Comparison of ENCODE assay signal across 16 cellular contexts in genomic region chr14:96799489-96800056, GRCh38. TPM values are rescaled to one million over a fixed set of nuclear protein-coding genes. Genes with fewer than 3 reads are reported as not detected.
DNase-seq lines count a peak whose midpoint lies in the region; ATAC-seq and TF ChIP-seq lines count a peak whose summit lies in the region.
"Had no signal": no experiment of that assay in that cellular context is flagged by ENCODE, and none has a peak within 500 bp of the region (broad histone marks: within the 10 kb centered on the region; RNA-seq: fewer than 3 reads in every experiment).

No MANE protein-coding gene starts in this region.

- H3K27ac ChIP-seq in CD4-positive, CD25-positive, alpha-beta regulatory T cell (ENCODE audit: insufficient read depth, low read length, poor library complexity, severe bottlenecking), result no peak overlapping the region
- H3K27ac ChIP-seq: suprapubic skin had no signal

- H3K9me3 Mint-ChIP-seq in CD4-positive, CD25-positive, alpha-beta regulatory T cell, result no peaks in the 10 kb centered on the region
- H3K9me3 Mint-ChIP-seq in glutamatergic neuron (ENCODE audit: unreplicated experiment), result peaks cover 6% of the 10 kb centered on the region
- H3K9me3 Mint-ChIP-seq: effector memory CD8-positive, alpha-beta T cell had no signal

- H3K9me3 ChIP-seq in BE2C (no peaks in the 10 kb centered on the region), NT2/D1 (ENCODE audit: insufficient read depth, low read length) (no peaks in the 10 kb centered on the region)
- H3K9me3 ChIP-seq in CD4-positive, CD25-positive, alpha-beta regulatory T cell (ENCODE audit: control insufficient read depth in 2 of 2, low read length in 2 of 2), result no peaks in the 10 kb centered on the region
- H3K9me3 ChIP-seq: suprapubic skin had no signal

- peaks cover 32 to 50% (median 40%) of the 10 kb centered on the region in 4 donors for H3K4me1 Mint-ChIP-seq in CD4-positive, CD25-positive, alpha-beta regulatory T cell
- peaks cover 45% of the 10 kb centered on the region for H3K4me1 Mint-ChIP-seq in glutamatergic neuron (ENCODE audit: low read depth, unreplicated experiment)

- H3K9ac ChIP-seq in NT2/D1 (ENCODE audit: insufficient read length, low read depth), result peak overlapping the region; percentile 28

- H3K4me3 Mint-ChIP-seq in CD4-positive, CD25-positive, alpha-beta regulatory T cell, result peak overlapping the region; percentile 1 to 66 (median 44)
- H3K4me3 Mint-ChIP-seq in glutamatergic neuron (ENCODE audit: unreplicated experiment), result peak overlapping the region; percentile 84

- peak overlapping the region; percentile 2; the same call in 1 of the 2 replicates for H3K4me3 ChIP-seq in BE2C (ENCODE audit: low read depth, low read length)
- no peak overlapping the region for H3K4me3 ChIP-seq in CD4-positive, CD25-positive, alpha-beta regulatory T cell (ENCODE audit: low read depth, low read length)
- H3K4me3 ChIP-seq in NT2/D1 (ENCODE audit: insufficient read length, low read depth), result no peak overlapping the region
- H3K4me3 ChIP-seq: suprapubic skin had no signal

- no peak overlapping the region for H3K27ac Mint-ChIP-seq in CD4-positive, CD25-positive, alpha-beta regulatory T cell
- peak overlapping the region; percentile 91 for H3K27ac Mint-ChIP-seq in glutamatergic neuron (ENCODE audit: unreplicated experiment)
- H3K27ac Mint-ChIP-seq: effector memory CD8-positive, alpha-beta T cell had no signal

- H3K36me3 Mint-ChIP-seq in CD4-positive, CD25-positive, alpha-beta regulatory T cell, result no peaks in the 10 kb centered on the region
- H3K36me3 Mint-ChIP-seq in glutamatergic neuron (ENCODE audit: unreplicated experiment), result no peaks in the 10 kb centered on the region

- H3K4me1 ChIP-seq in BE2C (no peaks in the 10 kb centered on the region; the same call in 1 of the 2 replicates), NT2/D1 (ENCODE audit: insufficient read depth, insufficient read length) (no peaks in the 10 kb centered on the region)
- H3K4me1 ChIP-seq in CD4-positive, CD25-positive, alpha-beta regulatory T cell (ENCODE audit: control insufficient read depth, insufficient read depth, low read length, poor library complexity, severe bottlenecking), result peaks cover 15% of the 10 kb centered on the region

- H3K36me3 ChIP-seq in BE2C (no peaks in the 10 kb centered on the region; the same call in 1 of the 2 replicates), NT2/D1 (ENCODE audit: insufficient read depth, insufficient read length, low read length) (peaks cover 3% of the 10 kb centered on the region)
- no peaks in the 10 kb centered on the region for H3K36me3 ChIP-seq in CD4-positive, CD25-positive, alpha-beta regulatory T cell (ENCODE audit: control insufficient read depth, insufficient read depth, low read length)
- H3K36me3 ChIP-seq: suprapubic skin had no signal

- no peak for TF ChIP-seq CTCF in BE2C (IDR thresholded peaks at IDR 0.05; ENCODE audit: low read depth, low read length)
- TF ChIP-seq CTCF in glutamatergic neuron (IDR thresholded peaks at IDR 0.05; ENCODE audit: partially characterized antibody, unreplicated experiment), result no peak

- no peaks in the 10 kb centered on the region for H3K27me3 ChIP-seq in BE2C
- H3K27me3 ChIP-seq in CD4-positive, CD25-positive, alpha-beta regulatory T cell (ENCODE audit: control insufficient read depth, insufficient read depth, low read length), result no peaks in the 10 kb centered on the region
- no peaks in the 10 kb centered on the region for H3K27me3 ChIP-seq in NT2/D1 (ENCODE audit: insufficient read depth, insufficient read length)
- H3K27me3 ChIP-seq: suprapubic skin had no signal

- no peak for ATAC-seq in CD4-positive, CD25-positive, alpha-beta regulatory T cell (ENCODE audit: low read depth in 2 of 2)
- ATAC-seq in GM19397 (IDR thresholded peaks at IDR 0.05; ENCODE audit: unreplicated experiment), result no peak
- ATAC-seq: effector memory CD8-positive, alpha-beta T cell; left ventricle myocardium superior had no signal

- H3K27me3 Mint-ChIP-seq in CD4-positive, CD25-positive, alpha-beta regulatory T cell, result no peaks in the 10 kb centered on the region
- peaks cover 8% of the 10 kb centered on the region for H3K27me3 Mint-ChIP-seq in glutamatergic neuron (ENCODE audit: unreplicated experiment)

- DNase-seq in BE2C, result no peak
- no peak for DNase-seq in CD4-positive, CD25-positive, alpha-beta regulatory T cell
- no peak for DNase-seq in NT2/D1 (ENCODE audit: low read depth, low spot score)
- DNase-seq in glutamatergic neuron, result no peak
- no peak for DNase-seq in NCI-H187 (lab: John Stamatoyannopoulos, UW)
- DNase-seq in cerebellar cortex (ENCODE audit: low spot score), result no peak
- DNase-seq: activated CD4-positive, CD25-positive, alpha-beta regulatory T cell; activated gamma-delta T cell; aorta; effector memory CD8-positive, alpha-beta T cell; Kasumi-1; left ventricle myocardium superior; Right ventricle myocardium superior; stimulated activated CD4-positive, alpha-beta T cell treated with anti-CD3 and anti-CD28 coated beads, Interleukin-4, amount 100 ng/mL, for 24 hours had no signal

RNA-seq across cellular contexts. Expression of gene VRK1, which starts 2.4 kb away (rescaled TPM):
- 8.1 TPM for polyA plus RNA-seq in BE2C (2012; ENCODE audit: insufficient read depth, insufficient read length, low read depth)
- 30.1 TPM for total RNA-seq in CD4-positive, CD25-positive, alpha-beta regulatory T cell
- 10 to 100 TPM; 41.9 to 53.1 (median 46.7) TPM for polyA plus RNA-seq in CD4-positive, CD25-positive, alpha-beta regulatory T cell
- total RNA-seq in glutamatergic neuron (ENCODE audit: unreplicated experiment), result 50.5 TPM
